ENCODE assay signal across 16 cellular contexts in the genomic region with DNA sequence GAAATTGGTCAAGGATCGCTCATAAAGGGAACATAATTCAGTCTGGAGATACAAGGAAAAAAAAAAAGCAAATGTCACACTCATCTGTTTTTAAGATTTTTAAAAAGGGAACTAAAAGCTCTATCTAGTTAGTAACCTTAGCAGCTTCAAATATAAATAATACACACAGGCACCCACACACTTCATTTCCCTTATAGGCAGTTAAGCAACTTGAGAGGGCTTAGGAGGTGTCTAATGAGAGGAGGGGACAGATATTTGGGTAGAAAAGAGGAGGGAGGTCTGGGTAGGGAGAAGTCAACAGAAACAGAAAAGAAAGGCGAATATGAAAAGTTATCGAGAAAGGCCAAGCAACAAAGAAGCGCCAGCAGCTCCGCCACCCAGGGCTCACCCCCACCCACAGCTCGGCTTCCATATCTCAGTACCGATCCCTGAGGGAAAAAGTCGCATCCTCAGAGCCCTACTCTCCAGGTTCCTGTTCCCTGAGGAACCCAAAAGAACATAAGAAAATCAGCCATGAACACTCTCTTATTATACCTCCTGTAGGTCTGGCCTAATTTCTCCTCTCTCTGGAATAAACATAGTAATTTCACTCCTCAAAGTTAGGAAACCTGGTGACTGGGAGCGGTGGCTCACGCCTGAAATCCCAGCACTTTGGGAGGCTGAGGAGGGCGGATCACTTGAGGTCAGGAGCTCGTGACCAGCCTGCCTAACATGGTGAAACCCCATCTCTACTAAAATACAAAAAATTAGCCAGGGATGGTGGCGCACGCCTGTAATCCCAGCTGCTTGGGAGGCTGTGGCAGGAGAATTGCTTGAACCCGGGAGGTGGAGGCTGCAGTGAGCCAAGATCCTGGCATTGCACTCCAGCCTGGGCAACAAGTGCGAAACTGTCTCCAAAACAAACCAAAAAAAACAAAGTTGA.
DNase-seq lines count a peak whose midpoint lies in the region; ATAC-seq and TF ChIP-seq lines count a peak whose summit lies in the region.
"Had no signal": no experiment of that assay in that cellular context is flagged by ENCODE, and none has a peak within 500 bp of the region (broad histone marks: within the 10 kb centered on the region; RNA-seq: fewer than 3 reads in every experiment).

No MANE protein-coding gene starts in this region.

- no peaks in the 10 kb centered on the region for H3K36me3 Mint-ChIP-seq in activated B cell treated with CpG ODN at 0.5 μM for 24 hours (ENCODE audit: low read depth)

- TF ChIP-seq CTCF in activated B cell treated with CpG ODN at 0.5 μM for 24 hours (IDR thresholded peaks at IDR 0.05) = no peak
- TF ChIP-seq CTCF in left lung (IDR thresholded peaks at IDR 0.05) = no peak

- H3K27ac ChIP-seq in left lung (peak overlapping the region; percentile 67 to 73), skeletal muscle tissue (ENCODE audit: low read depth, low read length) (peak overlapping the region; percentile 64)
- H3K27ac ChIP-seq: body of pancreas, thyroid gland had no signal

- ATAC-seq in activated B cell treated with CpG ODN at 0.5 μM for 24 hours (ENCODE audit: low read depth) (no peak), left lung (peak; percentile 54), GM21825 (IDR thresholded peaks at IDR 0.05; ENCODE audit: unreplicated experiment) (no peak)
- ATAC-seq: body of pancreas, GM12878 had no signal

- no peaks in the 10 kb centered on the region for H3K27me3 Mint-ChIP-seq in activated B cell treated with CpG ODN at 0.5 μM for 24 hours
- H3K27me3 Mint-ChIP-seq: activated CD4-positive, alpha-beta T cell treated with anti-CD3 and anti-CD28 coated beads, Interleukin-2, amount 10 ng/mL, durations not matched to agents 24 days and 14 days had no signal

- DNase-seq in CD1c-positive myeloid dendritic cell (ENCODE audit: extremely low spot score) (peak; percentile 78), activated B cell treated with CpG ODN at 0.5 μM for 24 hours (no peak), left lung (no peak), RPMI8226 (no peak), NCI-H1694 treated with DMSO at 0.1 percent for 48 hours (lab: John Stamatoyannopoulos, UW) (no peak), D341Med (ENCODE audit: low spot score) (no peak)
- DNase-seq: activated CD4-positive, alpha-beta T cell treated with anti-CD3 and anti-CD28 coated beads, Interleukin-2, amount 10 ng/mL, durations not matched to agents 24 days and 14 days; activated naive CD4-positive, alpha-beta T cell treated with anti-CD3 and anti-CD28 coated beads, Interleukin-2, amount 50 U/mL, for 16 hours; body of pancreas; NCI-H2029; NCI-H526; stimulated activated CD4-positive, alpha-beta T cell treated with anti-CD3 and anti-CD28 coated beads, Interleukin-2, amount 100 ng/mL, for 48 hours; thyroid gland had no signal

- POLR2A ChIA-PET in activated B cell treated with CpG ODN at 0.5 μM for 24 hours (lab: Charles Lee) = no interaction called here

- peak overlapping the region; percentile 11 for H3K27ac Mint-ChIP-seq in activated B cell treated with CpG ODN at 0.5 μM for 24 hours
- H3K27ac Mint-ChIP-seq: activated CD4-positive, alpha-beta T cell treated with anti-CD3 and anti-CD28 coated beads, Interleukin-2, amount 10 ng/mL, durations not matched to agents 24 days and 14 days had no signal

- peaks cover 6 to 43% of the 10 kb centered on the region in 2 donors for H3K4me1 ChIP-seq in left lung
- H3K4me1 ChIP-seq in skeletal muscle tissue (ENCODE audit: control insufficient read depth in 3 of 3, insufficient read depth in 3 of 3, low read length in 3 of 3) = peaks cover 5 to 8% (median 6%) of the 10 kb centered on the region in 3 donors
- H3K4me1 ChIP-seq: body of pancreas had no signal

- H3K9me3 Mint-ChIP-seq in activated B cell treated with CpG ODN at 0.5 μM for 24 hours = no peaks in the 10 kb centered on the region
- H3K9me3 Mint-ChIP-seq: activated CD4-positive, alpha-beta T cell treated with anti-CD3 and anti-CD28 coated beads, Interleukin-2, amount 10 ng/mL, durations not matched to agents 24 days and 14 days had no signal

- no peaks in the 10 kb centered on the region for H3K36me3 ChIP-seq in left lung
- no peaks in the 10 kb centered on the region for H3K36me3 ChIP-seq in skeletal muscle tissue (ENCODE audit: control insufficient read depth in 3 of 3, insufficient read depth in 3 of 3, low read length in 3 of 3)
- H3K36me3 ChIP-seq: thyroid gland had no signal

- no peak overlapping the region for H3K9ac ChIP-seq in skeletal muscle tissue (ENCODE audit: low read depth in 1 of 3, low read length in 3 of 3)

- H3K9me3 ChIP-seq in left lung = no peaks in the 10 kb centered on the region
- no peaks in the 10 kb centered on the region for H3K9me3 ChIP-seq in skeletal muscle tissue (ENCODE audit: control insufficient read depth in 3 of 3, low read length in 3 of 3)
- H3K9me3 ChIP-seq: body of pancreas, thyroid gland had no signal

- intact Hi-C loops in activated B cell treated with CpG ODN at 0.5 μM for 24 hours (cut with micrococcal nuclease) = no loop called here
- intact Hi-C loops in left lung (cut with DNase I) = no loop called here

- peaks cover 4% of the 10 kb centered on the region for H3K4me1 Mint-ChIP-seq in activated B cell treated with CpG ODN at 0.5 μM for 24 hours
- H3K4me1 Mint-ChIP-seq: activated CD4-positive, alpha-beta T cell treated with anti-CD3 and anti-CD28 coated beads, Interleukin-2, amount 10 ng/mL, durations not matched to agents 24 days and 14 days had no signal

- no peak overlapping the region for H3K4me3 ChIP-seq in left lung
- no peak overlapping the region for H3K4me3 ChIP-seq in skeletal muscle tissue (ENCODE audit: low read length in 3 of 3)
- H3K4me3 ChIP-seq: body of pancreas, GM12878, thyroid gland had no signal

- no peak overlapping the region for H3K4me3 Mint-ChIP-seq in activated B cell treated with CpG ODN at 0.5 μM for 24 hours
- H3K4me3 Mint-ChIP-seq: activated CD4-positive, alpha-beta T cell treated with anti-CD3 and anti-CD28 coated beads, Interleukin-2, amount 10 ng/mL, durations not matched to agents 24 days and 14 days had no signal

- CTCF ChIA-PET in activated B cell treated with CpG ODN at 0.5 μM for 24 hours (lab: Charles Lee) = no interaction called here

- no peaks in the 10 kb centered on the region for H3K27me3 ChIP-seq in left lung
- H3K27me3 ChIP-seq in skeletal muscle tissue (ENCODE audit: control insufficient read depth in 3 of 3, insufficient read depth in 3 of 3, low read length in 3 of 3) = peaks cover 0 to 4% (median 4%) of the 10 kb centered on the region in 3 donors
- H3K27me3 ChIP-seq: body of pancreas, thyroid gland had no signal
